Comparison of ENCODE assay signal across 8 cellular contexts in genomic region chr2:191565647-191566198, GRCh38.
A peak's percentile ranks its signal among the peaks of the same experiment; 100 is the strongest.
DNase-seq lines count a peak whose midpoint lies in the region; ATAC-seq and TF ChIP-seq lines count a peak whose summit lies in the region.

No MANE protein-coding gene starts in this region.

- H3K9me3 ChIP-seq in neuronal stem cell (replicated peaks in 1 of 2; ENCODE audit: control insufficient read depth in 2 of 2, insufficient read depth in 1 of 2, low read depth in 1 of 2, low read length in 2 of 2): no peaks in the 10 kb centered on the region

- H3K4me3 Mint-ChIP-seq in activated T-helper 2 cell treated with anti-CD3 and anti-CD28 coated beads, Interferon-gamma antibody, Interleukin-2, Interleukin-4, amounts not matched to agents 10 μg/mL and 5 μg/mL and 100 μg/mL, durations not matched to agents 14 hours and 24 hours and 36 hours (ENCODE audit: low read depth): no peak overlapping the region

- no peaks in the 10 kb centered on the region for H3K36me3 Mint-ChIP-seq in activated T-helper 2 cell treated with anti-CD3 and anti-CD28 coated beads, Interferon-gamma antibody, Interleukin-2, Interleukin-4, amounts not matched to agents 10 μg/mL and 5 μg/mL and 100 μg/mL, durations not matched to agents 14 hours and 24 hours and 36 hours (ENCODE audit: low read depth)

- H2BK12ac ChIP-seq in neuronal stem cell (ENCODE audit: low read length): no peak overlapping the region

- no peak overlapping the region for H4K8ac ChIP-seq in neuronal stem cell (ENCODE audit: low read depth, low read length)

- H3K27ac ChIP-seq in neuronal stem cell (replicated peaks; ENCODE audit: low read length): no peak overlapping the region

- no peak overlapping the region for H2BK15ac ChIP-seq in neuronal stem cell (ENCODE audit: low read length)

- H4K91ac ChIP-seq in neuronal stem cell (ENCODE audit: low read depth, low read length, poor library complexity): no peak overlapping the region

- H3K79me1 ChIP-seq in neuronal stem cell (ENCODE audit: low read depth, low read length): no peaks in the 10 kb centered on the region

- H3K27me3 Mint-ChIP-seq in activated T-helper 2 cell treated with anti-CD3 and anti-CD28 coated beads, Interferon-gamma antibody, Interleukin-2, Interleukin-4, amounts not matched to agents 10 μg/mL and 5 μg/mL and 100 μg/mL, durations not matched to agents 14 hours and 24 hours and 36 hours (ENCODE audit: low read depth): peaks cover 58% of the 10 kb centered on the region

- no CpG with 5 or more reads among the region's 4 CpGs for WGBS in neuronal stem cell (ENCODE audit: extremely low coverage in 2 of 2, insufficient read length in 2 of 2, insufficient replicate concordance in 1 of 2), 2 donors

- H3K27ac Mint-ChIP-seq in activated T-helper 2 cell treated with anti-CD3 and anti-CD28 coated beads, Interferon-gamma antibody, Interleukin-2, Interleukin-4, amounts not matched to agents 10 μg/mL and 5 μg/mL and 100 μg/mL, durations not matched to agents 14 hours and 24 hours and 36 hours: no peak overlapping the region

- no peak overlapping the region for H3K23ac ChIP-seq in neuronal stem cell (ENCODE audit: low read depth, low read length, poor library complexity)

- no peaks in the 10 kb centered on the region for H3K9me3 Mint-ChIP-seq in activated T-helper 2 cell treated with anti-CD3 and anti-CD28 coated beads, Interferon-gamma antibody, Interleukin-2, Interleukin-4, amounts not matched to agents 10 μg/mL and 5 μg/mL and 100 μg/mL, durations not matched to agents 14 hours and 24 hours and 36 hours

- no peak overlapping the region for H3K4me3 ChIP-seq in choroid plexus epithelial cell (ENCODE audit: low read depth, low read length)
- no peak overlapping the region for H3K4me3 ChIP-seq in neuronal stem cell (ENCODE audit: low read length in 2 of 2)

- no peak overlapping the region for H2AK5ac ChIP-seq in neuronal stem cell (ENCODE audit: low read depth, low read length)

- H2BK120ac ChIP-seq in neuronal stem cell (ENCODE audit: low read depth, low read length): no peak overlapping the region

- H3K9ac ChIP-seq in neuronal stem cell (ENCODE audit: low read depth, low read length, poor library complexity): no peak overlapping the region

- TF ChIP-seq CTCF in GM12872 (IDR thresholded peaks at IDR 0.05; ENCODE audit: insufficient read depth, low read depth, low read length) (0 out of 3 replicates have a peak, but pooled peaks have one; percentile 8), choroid plexus epithelial cell (conservative IDR thresholded peaks at IDR 0.05; ENCODE audit: low read depth, low read length) (no peak)

- H3K4me1 Mint-ChIP-seq in activated T-helper 2 cell treated with anti-CD3 and anti-CD28 coated beads, Interferon-gamma antibody, Interleukin-2, Interleukin-4, amounts not matched to agents 10 μg/mL and 5 μg/mL and 100 μg/mL, durations not matched to agents 14 hours and 24 hours and 36 hours (ENCODE audit: low read depth): peaks cover 27% of the 10 kb centered on the region

- no peak overlapping the region for H2BK5ac ChIP-seq in neuronal stem cell (ENCODE audit: low read length)

- H3K27me3 ChIP-seq in neuronal stem cell (ENCODE audit: control insufficient read depth in 3 of 3, insufficient read depth in 3 of 3, low read depth in 1 of 3, low read length in 3 of 3): no peaks in the 10 kb centered on the region

- peak; percentile 75 for ATAC-seq in GM21723 (IDR thresholded peaks at IDR 0.05; ENCODE audit: unreplicated experiment)

- no peak overlapping the region for H3K14ac ChIP-seq in neuronal stem cell (ENCODE audit: low read length)

- no peak overlapping the region for H3K4ac ChIP-seq in neuronal stem cell (ENCODE audit: low read length)

- intact Hi-C loops in activated T-helper 2 cell treated with anti-CD3 and anti-CD28 coated beads, Interferon-gamma antibody, Interleukin-2, Interleukin-4, amounts not matched to agents 10 μg/mL and 5 μg/mL and 100 μg/mL, durations not matched to agents 14 hours and 24 hours and 36 hours (cut with micrococcal nuclease): loop anchor here (1.0 to 5.0 kb wide), 3 partner anchors 126 to 401 kb away; no protein-coding TSS in a partner anchor

- H3K4me1 ChIP-seq in neuronal stem cell (ENCODE audit: control insufficient read depth in 2 of 2, insufficient read depth in 1 of 2, low read depth in 1 of 2, low read length in 2 of 2): no peaks in the 10 kb centered on the region

- H3K4me2 ChIP-seq in neuronal stem cell (ENCODE audit: insufficient read depth, low read length, poor library complexity, severe bottlenecking): no peak overlapping the region

- H3K18ac ChIP-seq in neuronal stem cell (ENCODE audit: low read length): no peak overlapping the region

- DNase-seq in HT-29 (ENCODE audit: low spot score) (peak; percentile 2), choroid plexus epithelial cell (ENCODE audit: low read depth) (peak; percentile 20), neuronal stem cell (ENCODE audit: low spot score) (no peak), NCI-H524 treated with DMSO at 0.1 percent for 48 hours (lab: John Stamatoyannopoulos, UW) (no peak), NCI-H1105 (lab: John Stamatoyannopoulos, UW) (no peak)
- DNase-seq in activated T-helper 2 cell treated with anti-CD3 and anti-CD28 coated beads, Interferon-gamma antibody, Interleukin-2, Interleukin-4, amounts not matched to agents 10 μg/mL and 5 μg/mL and 100 μg/mL, durations not matched to agents 14 hours and 24 hours and 36 hours (ENCODE audit: low spot score): no peak

- H3K36me3 ChIP-seq in neuronal stem cell (replicated peaks in 1 of 2; ENCODE audit: control insufficient read depth in 2 of 2, insufficient read depth in 2 of 2, low read length in 2 of 2): no peaks in the 10 kb centered on the region

- no peak overlapping the region for H2AFZ ChIP-seq in neuronal stem cell (ENCODE audit: low read length)

Comparison
In these comparisons a context has a peak if more than half of its experiments do, and no peak if none do; other contexts are left out.
1. DNase-seq: peak in HT-29 (single experiment) and choroid plexus epithelial cell (single experiment); none in neuronal stem cell (single experiment), NCI-H524 treated with DMSO at 0.1 percent for 48 hours (single experiment), activated T-helper 2 cell treated with anti-CD3 and anti-CD28 coated beads, Interferon-gamma antibody, Interleukin-2, Interleukin-4, amounts not matched to agents 10 μg/mL and 5 μg/mL and 100 μg/mL, durations not matched to agents 14 hours and 24 hours and 36 hours (single experiment) and NCI-H1105 (single experiment).